26 cellular contexts compared by ENCODE assay signal in genomic region chr10:14548474-14548873, GRCh38.
DNase-seq lines count a peak whose midpoint lies in the region; ATAC-seq, FAIRE-seq and TF ChIP-seq lines count a peak whose summit lies in the region.
"Had no signal": no experiment of that assay in that cellular context is flagged by ENCODE, and none has a peak within 500 bp of the region (broad histone marks: within the 10 kb centered on the region; RNA-seq: fewer than 3 reads in every experiment).

No MANE protein-coding gene starts in this region.

- CTCF ChIA-PET in Caco-2 (lab: Charles Lee): interaction anchor here (0.6 to 1.5 kb wide), 2 partner anchors 11 to 345 kb away, joined by 4 to 5 read pairs; no protein-coding TSS in a partner anchor
- CTCF ChIA-PET in GM12878 (lab: Yijun Ruan, JAX): interaction anchor here (1.7 to 2.6 kb wide), 2 partner anchors 13 to 14 kb away, joined by 3 to 8 read pairs; no protein-coding TSS in a partner anchor

- no peak overlapping the region for H4K8ac ChIP-seq in mesendoderm (ENCODE audit: low read depth, low read length)

- no peak overlapping the region for H3K4me3 Mint-ChIP-seq in Caco-2 (ENCODE audit: unreplicated experiment)
- H3K4me3 Mint-ChIP-seq: activated CD4-positive, alpha-beta T cell treated with anti-CD3 and anti-CD28 coated beads for 36 hours; GM23338; type B pancreatic cell had no signal

- POLR2A ChIA-PET in Caco-2 (lab: Charles Lee): no interaction called here
- POLR2A ChIA-PET in GM12878 (lab: Charles Lee): interaction anchor here (0.6 to 1.5 kb wide), 2 partner anchors 11 to 273 kb away, joined by 3 to 4 read pairs; no protein-coding TSS in a partner anchor

- RAD21 ChIA-PET in GM12878 (lab: Charles Lee; ENCODE audit: unreplicated experiment): no interaction called here

- no peak for TF ChIP-seq RAD21 in GM12878 (IDR thresholded peaks at IDR 0.05; ENCODE audit: insufficient read depth, low read depth, low read length)

- H3K4me3 ChIP-seq in BLaER1 treated with 17β-estradiol and CSF1 and Interleukin-3, amounts not matched to agents 10 nM and 100 nM: no peak overlapping the region
- H3K4me3 ChIP-seq in Caco-2 (ENCODE audit: low read depth, low read length) (no peak overlapping the region), GM12878 (no peak overlapping the region), mesendoderm (ENCODE audit: low read length) (no peak overlapping the region)
- H3K4me3 ChIP-seq: cardiac muscle cell, GM23338 had no signal

- peaks cover 8% of the 10 kb centered on the region for H3K79me2 ChIP-seq in GM12878 (ENCODE audit: control insufficient read depth, insufficient read depth, low read length)
- no peaks in the 10 kb centered on the region for H3K79me2 ChIP-seq in mesendoderm (ENCODE audit: control insufficient read depth, insufficient read depth, low read length)

- peak overlapping the region; percentile 93 for H3K27ac Mint-ChIP-seq in Caco-2 (ENCODE audit: unreplicated experiment)
- H3K27ac Mint-ChIP-seq: type B pancreatic cell had no signal

- H2BK15ac ChIP-seq in mesendoderm (replicated peaks; ENCODE audit: low read depth): no peak overlapping the region

- peak overlapping the region in 4 of 11 experiments; percentile 50 to 94 (median 72); a peak in 7 of 22 replicates for H3K27ac ChIP-seq in BLaER1 treated with 17β-estradiol and CSF1 and Interleukin-3, amounts not matched to agents 10 nM and 100 nM
- no peak overlapping the region for H3K27ac ChIP-seq in GM12878 (ENCODE audit: control insufficient read depth, insufficient read depth)
- no peak overlapping the region for H3K27ac ChIP-seq in mesendoderm (ENCODE audit: low read depth, low read length)
- H3K27ac ChIP-seq: cardiac muscle cell had no signal

- ATAC-seq in GM12878: no peak
- no peak for ATAC-seq in HG03175 (IDR thresholded peaks at IDR 0.05; ENCODE audit: unreplicated experiment)
- no peak for ATAC-seq in HG03095 (IDR thresholded peaks at IDR 0.05; ENCODE audit: unreplicated experiment)
- no peak for ATAC-seq in GM21526 (IDR thresholded peaks at IDR 0.05; ENCODE audit: low FRiP score, unreplicated experiment)
- ATAC-seq: activated CD4-positive, alpha-beta T cell treated with anti-CD3 and anti-CD28 coated beads for 36 hours had no signal

- no peak overlapping the region for H3K23ac ChIP-seq in mesendoderm (ENCODE audit: low read length)

- no peak overlapping the region for H2AFZ ChIP-seq in GM12878 (ENCODE audit: control insufficient read depth, low read depth, low read length)
- H2AFZ ChIP-seq: GM23338 had no signal

- no peak overlapping the region for H3K18ac ChIP-seq in mesendoderm (ENCODE audit: low read length)

- H3K36me3 ChIP-seq in BLaER1 treated with 17β-estradiol and CSF1 and Interleukin-3, amounts not matched to agents 10 nM and 100 nM: peaks cover 7 to 99% (median 87%) of the 10 kb centered on the region in 11 experiments; a peak in 21 of 22 replicates
- peaks cover 5% of the 10 kb centered on the region; the same call in 1 of the 2 replicates for H3K36me3 ChIP-seq in Caco-2 (ENCODE audit: control insufficient read depth, insufficient read depth, low read length)
- peaks cover 6 to 10% of the 10 kb centered on the region in 2 experiments; a peak in 3 of 4 replicates for H3K36me3 ChIP-seq in GM12878 (ENCODE audit: control insufficient read depth in 2 of 2, insufficient read depth in 2 of 2, low read length in 1 of 2)
- H3K36me3 ChIP-seq in mesendoderm (ENCODE audit: control insufficient read depth, insufficient read depth, low read length): no peaks in the 10 kb centered on the region
- H3K36me3 ChIP-seq: cardiac muscle cell had no signal

- TF ChIP-seq CTCF in Caco-2 (IDR thresholded peaks at IDR 0.05; ENCODE audit: insufficient read depth in 1 of 2, low read depth in 1 of 2, low read length in 1 of 2, severe bottlenecking in 1 of 2, unreplicated experiment in 1 of 2): no peak
- TF ChIP-seq CTCF in GM12878 (IDR thresholded peaks at IDR 0.05 in 2 of 3, conservative IDR thresholded peaks at IDR 0.05 in 1 of 3; ENCODE audit: control insufficient read depth in 2 of 3, extremely low read depth in 1 of 3, insufficient read depth in 1 of 3, low read depth in 3 of 3, low read length in 3 of 3): no peak

- no peaks in the 10 kb centered on the region for H3K9me3 Mint-ChIP-seq in Caco-2 (ENCODE audit: unreplicated experiment)
- H3K9me3 Mint-ChIP-seq: GM23338, naive B cell, type B pancreatic cell had no signal

- in situ Hi-C loops in GM12878 (cut with MboI): no loop called here

- H3K27me3 Mint-ChIP-seq in Caco-2 (ENCODE audit: insufficient read depth, unreplicated experiment): no peaks in the 10 kb centered on the region
- H3K27me3 Mint-ChIP-seq: activated CD4-positive, alpha-beta T cell treated with anti-CD3 and anti-CD28 coated beads for 36 hours; naive B cell; type B pancreatic cell had no signal

- H3K4me1 Mint-ChIP-seq in Caco-2 (ENCODE audit: low read depth, unreplicated experiment): peaks cover 78% of the 10 kb centered on the region

- no peaks in the 10 kb centered on the region for H3K9me3 ChIP-seq in BLaER1 treated with 17β-estradiol and CSF1 and Interleukin-3, amounts not matched to agents 10 nM and 100 nM (replicated peaks in 1 of 11)
- H3K9me3 ChIP-seq in Caco-2 (no peaks in the 10 kb centered on the region), GM12878 (replicated peaks; ENCODE audit: control insufficient read depth, insufficient read depth, low read length) (no peaks in the 10 kb centered on the region)

- H3K4me1 ChIP-seq in BLaER1 treated with 17β-estradiol and CSF1 and Interleukin-3, amounts not matched to agents 10 nM and 100 nM: peaks cover 77 to 100% (median 98%) of the 10 kb centered on the region in 10 experiments
- H3K4me1 ChIP-seq in Caco-2 (peaks cover 85% of the 10 kb centered on the region), GM12878 (ENCODE audit: control insufficient read depth, insufficient read depth, low read length) (peaks cover 4% of the 10 kb centered on the region; the same call in 1 of the 2 replicates), mesendoderm (ENCODE audit: control insufficient read depth, low read depth, low read length) (peaks cover 5% of the 10 kb centered on the region)

- H3K9ac ChIP-seq in BLaER1 treated with 17β-estradiol and CSF1 and Interleukin-3, amounts not matched to agents 10 nM and 100 nM: peak overlapping the region in 1 of 11 experiments; percentile 2; a peak in 1 of 22 replicates
- H3K9ac ChIP-seq in GM12878 (ENCODE audit: control insufficient read depth, insufficient read depth, low read length) (no peak overlapping the region), mesendoderm (ENCODE audit: low read length) (no peak overlapping the region)

- no peak overlapping the region for H3K4ac ChIP-seq in mesendoderm (ENCODE audit: low read depth, low read length)

- no peak overlapping the region for H3K56ac ChIP-seq in mesendoderm (ENCODE audit: low read length)

- TF ChIP-seq EP300 in GM12878 (IDR thresholded peaks at IDR 0.05; ENCODE audit: borderline replicate concordance in 1 of 2, control insufficient read depth in 1 of 2, low read depth in 2 of 2, low read length in 2 of 2): no peak

- WGBS in GM12878 (ENCODE audit: insufficient coverage, insufficient replicate concordance, low lambda C conversion rate, missing lambda C conversion rate): 93% methylated on average over 11 of the region's 11 CpGs
- no CpG with 5 or more reads among the region's 11 CpGs for WGBS in mesendoderm (ENCODE audit: extremely low coverage, insufficient coverage, low lambda C conversion rate)

- no peak overlapping the region for H2AK5ac ChIP-seq in mesendoderm (ENCODE audit: low read length)

- no peak for FAIRE-seq in GM12878 (lab: Jason Lieb, UNC)
- FAIRE-seq: GM18507, kidney, TTC549 had no signal

- BruUV-seq in Caco-2 (replicated peaks; lab: Mats Ljungman, UMichigan) (no TSS peak), GM12878 (replicated peaks; lab: Mats Ljungman, UMichigan) (no TSS peak)

- no peak for TF ChIP-seq POLR2A in GM12878 (IDR thresholded peaks at IDR 0.05; ENCODE audit: low read depth, low read length)

- H3K27me3 ChIP-seq in BLaER1 treated with 17β-estradiol and CSF1 and Interleukin-3, amounts not matched to agents 10 nM and 100 nM: no peaks in the 10 kb centered on the region
- H3K27me3 ChIP-seq in Caco-2 (replicated peaks; ENCODE audit: control insufficient read depth, insufficient read depth, low read length): no peaks in the 10 kb centered on the region
- no peaks in the 10 kb centered on the region for H3K27me3 ChIP-seq in GM12878 (replicated peaks in 1 of 2; ENCODE audit: control insufficient read depth in 2 of 2, insufficient read depth in 2 of 2, low read length in 1 of 2)
- no peaks in the 10 kb centered on the region for H3K27me3 ChIP-seq in mesendoderm (ENCODE audit: insufficient read depth, low read length, poor library complexity)
- H3K27me3 ChIP-seq: cardiac muscle cell had no signal

- SMC1A ChIA-PET in GM12878 (lab: Charles Lee; ENCODE audit: uncharacterized antibody, unreplicated experiment): interaction anchor here (1.5 kb wide), 1 partner anchor 11 kb away, joined by 4 read pairs; no protein-coding TSS in a partner anchor

- intact Hi-C loops in Caco-2 (cut with micrococcal nuclease; ENCODE audit: unreplicated experiment): loop anchor here (5.0 kb wide), 1 partner anchor 361 kb away; no protein-coding TSS in a partner anchor
- intact Hi-C loops in GM12878 (cut with micrococcal nuclease; ENCODE audit: unreplicated experiment): no loop called here

- no peak for DNase-seq in Caco-2
- DNase-seq in GM12878 (ENCODE audit: low read depth, low spot score): no peak
- peak; percentile 13 for DNase-seq in mesendoderm
- no peak for DNase-seq in islet precursor cell
- DNase-seq: activated CD4-positive, alpha-beta T cell treated with anti-CD3 and anti-CD28 coated beads for 36 hours; activated naive CD4-positive, alpha-beta T cell; dermis blood vessel endothelial cell; foreskin fibroblast; kidney; mammary epithelial cell; naive B cell; NCI-H187; NCI-H226; NCI-H774; Right ventricle myocardium superior; stimulated activated naive CD4-positive, alpha-beta T cell; SW 1271 had no signal

- peak overlapping the region in 8 of 11 experiments; percentile 6 to 97 (median 40); a peak in 9 of 22 replicates for H3K4me2 ChIP-seq in BLaER1 treated with 17β-estradiol and CSF1 and Interleukin-3, amounts not matched to agents 10 nM and 100 nM
- H3K4me2 ChIP-seq in GM12878 (ENCODE audit: control insufficient read depth, insufficient read depth) (no peak overlapping the region), mesendoderm (ENCODE audit: low read length) (no peak overlapping the region)
- H3K4me2 ChIP-seq: GM23338 had no signal

- H2BK5ac ChIP-seq in mesendoderm (ENCODE audit: low read length): no peak overlapping the region

- no peak overlapping the region for H4K5ac ChIP-seq in mesendoderm (ENCODE audit: low read length)

- peaks cover 0 to 100% (median 78%) of the 10 kb centered on the region in 11 experiments; a peak in 19 of 22 replicates for H4K20me1 ChIP-seq in BLaER1 treated with 17β-estradiol and CSF1 and Interleukin-3, amounts not matched to agents 10 nM and 100 nM
- no peaks in the 10 kb centered on the region; the same call in 1 of the 2 replicates for H4K20me1 ChIP-seq in GM12878 (ENCODE audit: control insufficient read depth, insufficient read depth)

- no peak overlapping the region for H2BK120ac ChIP-seq in mesendoderm (ENCODE audit: low read depth, low read length)

- H3K79me1 ChIP-seq in mesendoderm (ENCODE audit: low read length): peaks cover under 1% of the 10 kb centered on the region

- peaks cover 85% of the 10 kb centered on the region for H3K36me3 Mint-ChIP-seq in Caco-2 (ENCODE audit: insufficient read depth, unreplicated experiment)

Comparison
In these comparisons a context has a peak if more than half of its experiments do, and no peak if none do; other contexts are left out.
1. H3K4me2 ChIP-seq: peak in BLaER1 treated with 17β-estradiol and CSF1 and Interleukin-3, amounts not matched to agents 10 nM and 100 nM (8 of 11); none in GM12878 (single experiment) and mesendoderm (single experiment).